8 cellular contexts compared by ENCODE assay signal in the genomic region with DNA sequence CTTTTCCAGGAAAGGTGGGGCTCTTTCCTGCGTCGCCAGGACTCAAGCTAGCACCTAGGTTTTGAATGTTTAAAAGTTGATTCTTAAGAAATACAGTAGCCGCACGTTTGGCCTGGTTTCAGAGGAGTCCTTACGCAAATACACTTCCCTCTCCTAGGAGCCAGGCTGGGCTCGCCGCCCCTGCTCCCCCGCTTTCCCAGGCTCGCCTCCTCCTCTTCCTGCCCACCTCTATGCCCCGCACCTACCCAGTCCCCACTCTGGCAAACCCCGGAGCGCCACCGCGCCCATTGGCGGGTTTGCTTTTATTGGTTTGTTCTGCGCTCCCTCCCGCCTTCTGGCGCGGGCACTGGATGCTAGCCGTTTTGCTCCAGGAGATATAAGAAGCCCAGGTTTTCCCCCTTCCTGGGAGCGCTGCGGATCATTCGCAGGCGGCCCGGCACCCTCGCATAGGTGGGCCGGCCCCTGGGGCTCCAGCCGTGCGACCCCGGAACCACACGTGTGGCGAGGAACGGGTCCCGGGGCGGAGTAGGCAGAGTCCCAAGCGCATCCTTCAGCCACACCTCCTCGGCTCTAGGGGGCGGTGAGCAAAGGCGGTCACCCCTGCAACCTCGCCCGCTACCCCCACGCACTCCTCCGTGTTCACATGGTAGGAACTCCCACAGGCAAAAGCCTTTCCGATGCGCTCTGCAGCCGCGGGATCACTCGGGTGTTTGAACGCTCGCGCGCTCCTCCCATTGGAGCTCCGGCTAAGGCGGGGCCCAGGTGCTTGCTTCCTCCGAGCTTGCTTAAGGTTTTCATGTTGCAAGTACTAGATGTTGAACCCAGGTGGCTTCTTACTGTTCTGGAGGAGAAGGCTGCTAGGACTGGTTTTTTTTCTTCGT.
DNase-seq lines count a peak whose midpoint lies in the region; ATAC-seq, FAIRE-seq and TF ChIP-seq lines count a peak whose summit lies in the region.

No MANE protein-coding gene starts in this region.

- no peak for DNase-seq in AG09309 (ENCODE audit: low read depth)
- peak; percentile 52 for DNase-seq in SKM-1 (lab: John Stamatoyannopoulos, UW; ENCODE audit: unreplicated experiment)
- DNase-seq in activated naive CD8-positive, alpha-beta T cell treated with anti-CD3 and anti-CD28 coated beads, Interleukin-2, amount 50 U/mL, for 24 hours: peak; percentile 72
- DNase-seq in iPS DF 6.9 (ENCODE audit: low read depth, low spot score): no peak
- peak; percentile 85 for DNase-seq in small intestine
- no peak for DNase-seq in GM19240 (ENCODE audit: insufficient read length, low spot score)

- H3K36me3 ChIP-seq in HUES6 (ENCODE audit: control insufficient read depth, insufficient read depth, low read length): no peaks in the 10 kb centered on the region
- H3K36me3 ChIP-seq in iPS DF 6.9 (ENCODE audit: control insufficient read depth, insufficient read depth, low read length): no peaks in the 10 kb centered on the region
- H3K36me3 ChIP-seq in small intestine (ENCODE audit: control insufficient read depth in 2 of 2, insufficient read depth in 2 of 2, low read length in 2 of 2): no peaks in the 10 kb centered on the region

- H3K27me3 ChIP-seq in HUES6 (ENCODE audit: control insufficient read depth, insufficient read depth, low read length) (peaks cover 82% of the 10 kb centered on the region), iPS DF 6.9 (ENCODE audit: control insufficient read depth, insufficient read depth, low read length) (peaks cover 31% of the 10 kb centered on the region), small intestine (ENCODE audit: control insufficient read depth in 2 of 2, insufficient read depth in 2 of 2, low read length in 2 of 2) (peaks cover 0 to 4% of the 10 kb centered on the region in 2 donors)

- peaks cover 2% of the 10 kb centered on the region for H3K36me3 Mint-ChIP-seq in activated naive CD8-positive, alpha-beta T cell treated with anti-CD3 and anti-CD28 coated beads, Interleukin-2, amount 50 U/mL, for 24 hours (ENCODE audit: low read depth)

- H3K9me3 Mint-ChIP-seq in activated naive CD8-positive, alpha-beta T cell treated with anti-CD3 and anti-CD28 coated beads, Interleukin-2, amount 50 U/mL, for 24 hours: no peaks in the 10 kb centered on the region

- TF ChIP-seq CTCF in AG09309 (IDR thresholded peaks at IDR 0.05; ENCODE audit: control insufficient read depth, insufficient read depth, low read depth, low read length, missing control alignments): peak; percentile 5

- H3K9me3 ChIP-seq in HUES6 (ENCODE audit: control insufficient read depth, insufficient read depth, low read depth, low read length) (no peaks in the 10 kb centered on the region), iPS DF 6.9 (ENCODE audit: control insufficient read depth, insufficient read depth, low read length) (no peaks in the 10 kb centered on the region), small intestine (ENCODE audit: control insufficient read depth, low read depth) (no peaks in the 10 kb centered on the region)

- H3K4me1 Mint-ChIP-seq in activated naive CD8-positive, alpha-beta T cell treated with anti-CD3 and anti-CD28 coated beads, Interleukin-2, amount 50 U/mL, for 24 hours: peaks cover 50% of the 10 kb centered on the region

- peak overlapping the region; percentile 61 for H3K4me3 ChIP-seq in AG09309 (ENCODE audit: control insufficient read depth, low read depth, low read length)
- H3K4me3 ChIP-seq in HUES6 (ENCODE audit: low read depth, low read length): peak overlapping the region; percentile 66
- H3K4me3 ChIP-seq in iPS DF 6.9 (ENCODE audit: low read length): peak overlapping the region; percentile 36; the same call in 1 of the 2 replicates
- peak overlapping the region; percentile 35 to 49 for H3K4me3 ChIP-seq in small intestine (ENCODE audit: low read depth in 1 of 2, low read length in 2 of 2)

- H3K27ac ChIP-seq in HUES6 (ENCODE audit: low read depth, low read length) (no peak overlapping the region), iPS DF 6.9 (ENCODE audit: low read length) (no peak overlapping the region), small intestine (ENCODE audit: low read depth in 1 of 2, low read length in 1 of 2) (peak overlapping the region in 1 of 2 donors; percentile 20)

- H3K27ac Mint-ChIP-seq in activated naive CD8-positive, alpha-beta T cell treated with anti-CD3 and anti-CD28 coated beads, Interleukin-2, amount 50 U/mL, for 24 hours: peak overlapping the region; percentile 70

- peaks cover 4% of the 10 kb centered on the region for H3K27me3 Mint-ChIP-seq in activated naive CD8-positive, alpha-beta T cell treated with anti-CD3 and anti-CD28 coated beads, Interleukin-2, amount 50 U/mL, for 24 hours

- H3K9ac ChIP-seq in HUES6 (ENCODE audit: low read length): no peak overlapping the region

- peak; percentile 42 for ATAC-seq in GM19395 (IDR thresholded peaks at IDR 0.05; ENCODE audit: unreplicated experiment)
- ATAC-seq in activated naive CD8-positive, alpha-beta T cell treated with anti-CD3 and anti-CD28 coated beads, Interleukin-2, amount 50 U/mL, for 24 hours: peak; percentile 47

- no peak for FAIRE-seq in small intestine (lab: Jason Lieb, UNC)

- WGBS in iPS DF 6.9 (ENCODE audit: insufficient coverage, insufficient read length): no CpG with 5 or more reads among the region's 56 CpGs
- 1% methylated on average over 55 to 56 of the region's 56 CpGs for WGBS in small intestine, 3 donors

- H3K4me1 ChIP-seq in HUES6 (ENCODE audit: control insufficient read depth, insufficient read depth, low read length) (peaks cover 19% of the 10 kb centered on the region), iPS DF 6.9 (ENCODE audit: control insufficient read depth, insufficient read depth, low read length) (peaks cover 3% of the 10 kb centered on the region), small intestine (ENCODE audit: control insufficient read depth in 2 of 2, insufficient read depth in 1 of 2, low read depth in 1 of 2, low read length in 1 of 2) (no peaks in the 10 kb centered on the region)

- peak overlapping the region; percentile 90 for H3K4me3 Mint-ChIP-seq in activated naive CD8-positive, alpha-beta T cell treated with anti-CD3 and anti-CD28 coated beads, Interleukin-2, amount 50 U/mL, for 24 hours

Comparison
In these comparisons a context has a peak if more than half of its experiments do, and no peak if none do; other contexts are left out.
1. DNase-seq: peak in SKM-1 (single experiment), activated naive CD8-positive, alpha-beta T cell treated with anti-CD3 and anti-CD28 coated beads, Interleukin-2, amount 50 U/mL, for 24 hours (single experiment) and small intestine (single experiment); none in AG09309 (single experiment), iPS DF 6.9 (single experiment) and GM19240 (single experiment).
2. Peak in every context shown above with its lines, with median percentiles within 50 percentile points of each other: H3K4me3 ChIP-seq.